19 cellular contexts compared by ENCODE assay signal in genomic region chr16:86914850-86915717, GRCh38.
"Had no signal": no experiment of that assay in that cellular context is flagged by ENCODE, and none has a peak within 500 bp of the region (broad histone marks: within the 10 kb centered on the region; RNA-seq: fewer than 3 reads in every experiment).

No MANE protein-coding gene starts in this region.

- H3K4me2 ChIP-seq: SK-N-SH had no signal

- DNase-seq: activated CD4-positive, alpha-beta T cell treated with anti-CD3 and anti-CD28 coated beads, Interleukin-2, amount 50 U/mL, for 4 hours; activated gamma-delta T cell treated with Interleukin-2 at 50 U/mL for 16 hours; activated T-cell treated with anti-CD3 and anti-CD28 coated beads, Interleukin-2, amount 50 U/mL, for 72 hours; adrenal gland; cerebellar nuclear complex; cortex of kidney; effector memory CD4-positive, alpha-beta T cell; foreskin keratinocyte; hippocampal formation; islet precursor cell; ovary; SK-N-SH; stimulated activated CD4-positive, alpha-beta T cell treated with anti-CD3 and anti-CD28 coated beads, Interleukin-2, amount 100 ng/mL, for 24 hours; stimulated activated naive CD8-positive, alpha-beta T cell treated with anti-CD3 and anti-CD28 coated beads, Interleukin-15, amount 100 ng/mL, for 72 hours; transverse colon had no signal

- H3K27me3 ChIP-seq: foreskin keratinocyte, ovary had no signal

- H3K27ac ChIP-seq: adrenal gland, epithelial cell of prostate, foreskin keratinocyte, ovary, suprapubic skin, transverse colon had no signal

- H3K4me1 ChIP-seq: adrenal gland, foreskin keratinocyte, suprapubic skin, transverse colon had no signal

- H3K4me3 ChIP-seq: adrenal gland, ovary, suprapubic skin, transverse colon had no signal

- H3K9me3 ChIP-seq: adrenal gland, ovary, SK-N-SH, suprapubic skin, transverse colon had no signal

- H3K36me3 ChIP-seq: adrenal gland, ovary, suprapubic skin, transverse colon had no signal

- H3K9ac ChIP-seq: SK-N-SH had no signal

- ATAC-seq: activated naive CD4-positive, alpha-beta T cell treated with anti-CD3 and anti-CD28 coated beads, Interleukin-2, amount 50 U/mL, for 72 hours; activated T-cell treated with anti-CD3 and anti-CD28 coated beads, Interleukin-2, amount 50 U/mL, for 72 hours; foreskin keratinocyte; left lobe of liver; stimulated activated naive CD8-positive, alpha-beta T cell treated with anti-CD3 and anti-CD28 coated beads, Interleukin-15, amount 100 ng/mL, for 72 hours had no signal
